ENCODE assay signal across 14 cellular contexts in the genomic region with DNA sequence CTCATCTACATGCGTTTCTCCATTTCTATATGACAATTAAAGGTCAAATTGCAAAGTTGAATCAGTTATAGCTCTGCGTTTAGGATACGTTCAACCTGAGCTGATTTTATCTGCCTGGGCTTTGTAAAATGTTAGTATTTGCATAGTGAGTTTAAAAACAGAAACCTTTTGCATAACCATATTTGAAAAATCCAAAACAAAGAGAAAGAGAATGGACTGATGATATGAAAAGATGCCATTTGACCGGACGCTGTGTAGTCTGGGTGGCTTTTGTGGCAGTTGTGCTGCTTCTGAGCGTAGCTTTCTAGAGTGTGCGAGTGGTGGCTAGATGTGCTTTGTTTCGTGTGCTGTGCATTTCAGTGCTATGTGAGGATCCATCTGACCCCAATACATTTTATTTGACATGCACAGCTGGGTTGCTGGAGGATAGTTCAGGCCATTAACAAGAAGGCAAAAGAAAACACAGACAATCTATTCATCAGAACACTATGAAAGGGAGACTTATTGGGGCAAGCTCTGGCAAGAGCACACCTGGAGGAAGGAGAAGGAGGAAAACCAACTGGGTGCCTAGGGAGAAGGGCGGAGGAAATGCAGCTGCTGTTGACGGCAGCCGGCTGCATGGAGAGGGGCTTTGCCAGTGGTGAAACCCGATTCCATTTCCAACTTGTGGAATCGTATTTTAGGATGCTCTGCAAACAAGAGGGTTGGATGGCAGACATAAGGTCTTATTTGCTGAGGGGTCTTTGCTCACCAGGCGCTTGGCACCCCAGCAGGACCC.
A peak's percentile ranks its signal among the peaks of the same experiment; 100 is the strongest.
DNase-seq lines count a peak whose midpoint lies in the region; ATAC-seq, FAIRE-seq and TF ChIP-seq lines count a peak whose summit lies in the region.
"Had no signal": no experiment of that assay in that cellular context is flagged by ENCODE, and none has a peak within 500 bp of the region (broad histone marks: within the 10 kb centered on the region; RNA-seq: fewer than 3 reads in every experiment).

No MANE protein-coding gene starts in this region.

- no peak for TF ChIP-seq CTCF in BE2C (IDR thresholded peaks at IDR 0.05; ENCODE audit: low read depth, low read length)

- H3K9me3 ChIP-seq in small intestine (ENCODE audit: control insufficient read depth, low read depth) (no peaks in the 10 kb centered on the region), BE2C (no peaks in the 10 kb centered on the region)
- H3K9me3 ChIP-seq: upper lobe of right lung had no signal

- peaks cover 0 to 4% of the 10 kb centered on the region in 2 donors for H3K27me3 ChIP-seq in small intestine (ENCODE audit: control insufficient read depth in 2 of 2, insufficient read depth in 2 of 2, low read length in 2 of 2)
- H3K27me3 ChIP-seq in BE2C: no peaks in the 10 kb centered on the region
- H3K27me3 ChIP-seq: upper lobe of right lung had no signal

- H3K4me1 Mint-ChIP-seq in activated naive CD8-positive, alpha-beta T cell treated with anti-CD3 and anti-CD28 coated beads for 36 hours: peaks cover 61% of the 10 kb centered on the region

- peak overlapping the region; percentile 73 for H3K4me3 Mint-ChIP-seq in activated naive CD8-positive, alpha-beta T cell treated with anti-CD3 and anti-CD28 coated beads for 36 hours

- H3K4me3 ChIP-seq in small intestine (ENCODE audit: low read depth in 1 of 2, low read length in 2 of 2) (no peak overlapping the region), BE2C (ENCODE audit: low read depth, low read length) (no peak overlapping the region)
- H3K4me3 ChIP-seq: upper lobe of right lung had no signal

- peak; percentile 49 for DNase-seq in NCI-H510A treated with DMSO at 0.1 percent for 48 hours (lab: John Stamatoyannopoulos, UW)
- DNase-seq in NCI-H510A (lab: John Stamatoyannopoulos, UW): no peak
- peak; percentile 41 for DNase-seq in NCI-H1048 (lab: John Stamatoyannopoulos, UW)
- no peak for DNase-seq in activated naive CD8-positive, alpha-beta T cell treated with anti-CD3 and anti-CD28 coated beads for 36 hours
- DNase-seq in small intestine: peak; percentile 8
- DNase-seq in DMS 273 (lab: John Stamatoyannopoulos, UW; ENCODE audit: unreplicated experiment): no peak
- DNase-seq in BE2C: no peak
- DNase-seq: ACHN, upper lobe of right lung had no signal

- H3K27ac Mint-ChIP-seq in activated naive CD8-positive, alpha-beta T cell treated with anti-CD3 and anti-CD28 coated beads for 36 hours: peak overlapping the region; percentile 75

- peak overlapping the region in 1 of 2 donors; percentile 17 for H3K27ac ChIP-seq in small intestine (ENCODE audit: low read depth in 1 of 2, low read length in 1 of 2)
- H3K27ac ChIP-seq: parathyroid adenoma, upper lobe of right lung had no signal

- H3K4me1 ChIP-seq in small intestine (ENCODE audit: control insufficient read depth in 2 of 2, insufficient read depth in 1 of 2, low read depth in 1 of 2, low read length in 1 of 2) (no peaks in the 10 kb centered on the region), BE2C (no peaks in the 10 kb centered on the region)
- H3K4me1 ChIP-seq: parathyroid adenoma, upper lobe of right lung had no signal

- FAIRE-seq in small intestine (lab: Jason Lieb, UNC): no peak
- FAIRE-seq: astrocyte, keratinocyte, TTC549 had no signal

- ATAC-seq in HG02763 (IDR thresholded peaks at IDR 0.05; ENCODE audit: unreplicated experiment): no peak

- H3K36me3 ChIP-seq in small intestine (ENCODE audit: control insufficient read depth in 2 of 2, insufficient read depth in 2 of 2, low read length in 2 of 2) (no peaks in the 10 kb centered on the region), BE2C (no peaks in the 10 kb centered on the region)
- H3K36me3 ChIP-seq: upper lobe of right lung had no signal

- H3K27me3 Mint-ChIP-seq in activated naive CD8-positive, alpha-beta T cell treated with anti-CD3 and anti-CD28 coated beads for 36 hours: peaks cover 34% of the 10 kb centered on the region

- 62 to 70% (median 69%) methylated on average over 14 of the region's 14 CpGs for WGBS in small intestine, 3 donors

- H3K9me3 Mint-ChIP-seq in activated naive CD8-positive, alpha-beta T cell treated with anti-CD3 and anti-CD28 coated beads for 36 hours: peaks cover 6% of the 10 kb centered on the region

- H3K36me3 Mint-ChIP-seq in activated naive CD8-positive, alpha-beta T cell treated with anti-CD3 and anti-CD28 coated beads for 36 hours: no peaks in the 10 kb centered on the region

Comparison
In these comparisons a context has a peak if more than half of its experiments do, and no peak if none do; other contexts are left out.
1. DNase-seq: peak in NCI-H510A treated with DMSO at 0.1 percent for 48 hours (single experiment), NCI-H1048 (single experiment) and small intestine (single experiment); none in NCI-H510A (single experiment), activated naive CD8-positive, alpha-beta T cell treated with anti-CD3 and anti-CD28 coated beads for 36 hours (single experiment), DMS 273 (single experiment) and BE2C (single experiment).